Comparison of ENCODE assay signal across 19 cellular contexts in genomic region chr11:34223907-34224306, GRCh38.
DNase-seq lines count a peak whose midpoint lies in the region; ATAC-seq, FAIRE-seq and TF ChIP-seq lines count a peak whose summit lies in the region.
"Had no signal": no experiment of that assay in that cellular context is flagged by ENCODE, and none has a peak within 500 bp of the region (broad histone marks: within the 10 kb centered on the region; RNA-seq: fewer than 3 reads in every experiment).

No MANE protein-coding gene starts in this region.

- H3K9me3 Mint-ChIP-seq in stimulated activated memory B cell treated with anti-CD40 and anti-IgM and Interleukin-4, amounts not matched to agents 10 μg/mL and 1 μg/mL and 100 μg/mL, for 72 hours: no peaks in the 10 kb centered on the region
- H3K9me3 Mint-ChIP-seq: H9, IgD-negative memory B cell had no signal

- H4K8ac ChIP-seq in H1 (ENCODE audit: extremely low read depth, insufficient read depth, low read length): no peak overlapping the region

- H3K36me3 ChIP-seq in right atrium auricular region (no peaks in the 10 kb centered on the region), Loucy (ENCODE audit: insufficient read depth, low read length) (no peaks in the 10 kb centered on the region), H1 (ENCODE audit: control insufficient read depth in 2 of 4, insufficient read depth in 4 of 4, low read length in 3 of 4) (no peaks in the 10 kb centered on the region)
- H3K36me3 ChIP-seq: BLaER1 had no signal

- H3K4ac ChIP-seq in H1 (replicated peaks; ENCODE audit: insufficient read length, low read depth, low read length): no peak overlapping the region

- H3K27me3 ChIP-seq in right atrium auricular region (no peaks in the 10 kb centered on the region), Loucy (ENCODE audit: insufficient read depth, low read length, poor library complexity, severe bottlenecking) (no peaks in the 10 kb centered on the region), H1 (replicated peaks in 1 of 4; ENCODE audit: control insufficient read depth in 3 of 4, extremely low read depth in 1 of 4, insufficient read depth in 3 of 4, low read length in 3 of 4) (no peaks in the 10 kb centered on the region)
- H3K27me3 ChIP-seq: BLaER1 had no signal

- no peaks in the 10 kb centered on the region for H3K79me1 ChIP-seq in H1 (ENCODE audit: low read depth, low read length)

- H3K4me2 ChIP-seq in Loucy (ENCODE audit: low read depth, low read length, poor library complexity, severe bottlenecking) (no peak overlapping the region), H1 (ENCODE audit: insufficient read depth in 1 of 2, low read depth in 2 of 2, low read length in 2 of 2) (no peak overlapping the region)
- H3K4me2 ChIP-seq: BLaER1 had no signal

- no peak for TF ChIP-seq POLR2A in H1 (IDR thresholded peaks at IDR 0.05; ENCODE audit: control extremely low read depth in 1 of 2, low read depth in 2 of 2, low read length in 2 of 2)

- no peak overlapping the region for H3K4me3 Mint-ChIP-seq in stimulated activated memory B cell treated with anti-CD40 and anti-IgM and Interleukin-4, amounts not matched to agents 10 μg/mL and 1 μg/mL and 100 μg/mL, for 72 hours
- H3K4me3 Mint-ChIP-seq: GM23338, H9, IgD-negative memory B cell had no signal

- H3K4me1 Mint-ChIP-seq in stimulated activated memory B cell treated with anti-CD40 and anti-IgM and Interleukin-4, amounts not matched to agents 10 μg/mL and 1 μg/mL and 100 μg/mL, for 72 hours: peaks cover 8% of the 10 kb centered on the region
- H3K4me1 Mint-ChIP-seq: IgD-negative memory B cell had no signal

- 0 out of 2 replicates have a peak overlapping the region, but pooled peaks have one; percentile 14 for H2AK5ac ChIP-seq in H1 (ENCODE audit: low read depth, low read length)

- H3K9me3 ChIP-seq in right atrium auricular region (no peaks in the 10 kb centered on the region), Loucy (ENCODE audit: insufficient read depth, low read depth, low read length) (no peaks in the 10 kb centered on the region), H1 (ENCODE audit: insufficient read depth in 2 of 2, low read depth in 1 of 2, low read length in 1 of 2) (no peaks in the 10 kb centered on the region)
- H3K9me3 ChIP-seq: BLaER1 had no signal

- H3K4me1 ChIP-seq in right atrium auricular region (peaks cover 0 to 33% of the 10 kb centered on the region in 2 donors), Loucy (ENCODE audit: insufficient read depth, low read length, poor library complexity, severe bottlenecking) (peaks cover 30% of the 10 kb centered on the region), H1 (replicated peaks in 1 of 4; ENCODE audit: control insufficient read depth in 3 of 4, insufficient read depth in 4 of 4, low read length in 3 of 4) (peaks cover 2 to 13% (median 8%) of the 10 kb centered on the region in 4 experiments; a peak in 6 of 7 replicates)
- H3K4me1 ChIP-seq: BLaER1 had no signal

- no peak overlapping the region for H2BK12ac ChIP-seq in H1 (ENCODE audit: low read depth, low read length)

- no peak for TF ChIP-seq EP300 in H1 (IDR thresholded peaks at IDR 0.05; ENCODE audit: borderline replicate concordance in 1 of 2, low read depth in 2 of 2, low read length in 2 of 2)

- H2BK15ac ChIP-seq in H1 (ENCODE audit: low read length): no peak overlapping the region

- no peaks in the 10 kb centered on the region for H3K9me2 ChIP-seq in Loucy (replicated peaks; ENCODE audit: low read depth, low read length)

- H3K9ac ChIP-seq in Loucy (ENCODE audit: low read depth, low read length, poor library complexity, severe bottlenecking) (peak overlapping the region; percentile 67), H1 (replicated peaks in 1 of 4; ENCODE audit: extremely low read depth in 1 of 4, low read depth in 3 of 4, low read length in 3 of 4) (no peak overlapping the region)
- H3K9ac ChIP-seq: BLaER1 had no signal

- no peaks in the 10 kb centered on the region for H3F3A ChIP-seq in Loucy (ENCODE audit: low read depth)

- H3K27ac Mint-ChIP-seq in stimulated activated memory B cell treated with anti-CD40 and anti-IgM and Interleukin-4, amounts not matched to agents 10 μg/mL and 1 μg/mL and 100 μg/mL, for 72 hours: peak overlapping the region; percentile 5
- H3K27ac Mint-ChIP-seq: H9 had no signal

- H2AFZ ChIP-seq in Loucy (ENCODE audit: low read length) (no peak overlapping the region), H1 (ENCODE audit: low read length) (no peak overlapping the region)
- H2AFZ ChIP-seq: GM23338 had no signal

- no peak overlapping the region for H3K4me3 ChIP-seq in right atrium auricular region
- H3K4me3 ChIP-seq in Loucy (ENCODE audit: low read length, poor library complexity, severe bottlenecking): no peak overlapping the region
- no peak overlapping the region for H3K4me3 ChIP-seq in H1 (ENCODE audit: extremely low read depth in 1 of 4, insufficient read depth in 2 of 4, low read depth in 3 of 4, low read length in 4 of 4)
- H3K4me3 ChIP-seq: BLaER1, GM12878, GM23338 had no signal

- no peaks in the 10 kb centered on the region for H3K36me3 Mint-ChIP-seq in stimulated activated memory B cell treated with anti-CD40 and anti-IgM and Interleukin-4, amounts not matched to agents 10 μg/mL and 1 μg/mL and 100 μg/mL, for 72 hours

- H3K79me2 ChIP-seq in Loucy (ENCODE audit: insufficient read depth, low read length): no peaks in the 10 kb centered on the region
- H3K79me2 ChIP-seq in H1 (ENCODE audit: control insufficient read depth in 1 of 2, insufficient read depth in 2 of 2, low read length in 2 of 2): no peaks in the 10 kb centered on the region

- H2BK120ac ChIP-seq in H1 (replicated peaks; ENCODE audit: low read depth, low read length): no peak overlapping the region

- H3K27ac ChIP-seq in right atrium auricular region (peak overlapping the region; percentile 26 to 58), H1 (ENCODE audit: low read depth, low read length) (no peak overlapping the region)
- H3K27ac ChIP-seq: BLaER1 had no signal

- no peak for FAIRE-seq in H1 (lab: Jason Lieb, UNC)
- FAIRE-seq: GM12878, GM18507 had no signal

- intact Hi-C loops in Right ventricle myocardium inferior (cut with DNase I): no loop called here

- no peak overlapping the region for H2BK20ac ChIP-seq in H1 (ENCODE audit: low read length)

- H3K18ac ChIP-seq in H1 (ENCODE audit: extremely low read depth, low read length): no peak overlapping the region

- H3K23ac ChIP-seq in H1 (ENCODE audit: insufficient read length): no peak overlapping the region

- POLR2A ChIA-PET in H1 (lab: Charles Lee; ENCODE audit: partially characterized antibody): interaction anchor here (1.4 to 1.6 kb wide), 2 partner anchors 10 to 133 kb away, joined by 4 read pairs; partner anchors contain the start of gene ABTB2

- 94% methylated on average over 2 of the region's 2 CpGs; no CpG with 5 or more reads in 1 of the 2 experiments for WGBS in H1 (ENCODE audit: extremely low coverage in 1 of 2, insufficient coverage in 1 of 2, insufficient read length in 1 of 2, insufficient replicate concordance in 2 of 2, low coverage in 1 of 2, low lambda C conversion rate in 2 of 2, missing lambda C conversion rate in 1 of 2), 2 experiments

- H4K20me1 ChIP-seq in Loucy (ENCODE audit: insufficient read depth, low read length, poor library complexity, severe bottlenecking) (no peaks in the 10 kb centered on the region), H1 (replicated peaks in 1 of 2; ENCODE audit: control insufficient read depth in 1 of 2, insufficient read depth in 2 of 2, low read length in 2 of 2) (no peaks in the 10 kb centered on the region)
- H4K20me1 ChIP-seq: BLaER1 had no signal

- DNase-seq in right atrium auricular region (ENCODE audit: low spot score) (no peak), Right ventricle myocardium inferior (ENCODE audit: missing footprints) (no peak), H1 (ENCODE audit: low read depth in 1 of 2, low spot score in 2 of 2) (no peak), DMS53 treated with DMSO at 0.1 percent for 48 hours (lab: John Stamatoyannopoulos, UW; ENCODE audit: unreplicated experiment) (no peak)
- DNase-seq in stimulated activated naive CD8-positive, alpha-beta T cell treated with anti-CD3 and anti-CD28 coated beads, Interleukin-15, Interleukin-2, amounts not matched to agents 100 U/mL and 50 U/mL, for 24 hours: no peak
- DNase-seq: 8988T, AML-193, Calu3, DMS 273 treated with DMSO at 0.1 percent for 48 hours, DMS79, H9 had no signal

- no peak for TF ChIP-seq CTCF in right atrium auricular region (IDR thresholded peaks at IDR 0.05)
- no peak for TF ChIP-seq CTCF in Loucy (conservative IDR thresholded peaks at IDR 0.05; ENCODE audit: low read length)
- TF ChIP-seq CTCF in H1 (IDR thresholded peaks at IDR 0.05; ENCODE audit: control extremely low read depth in 1 of 3, insufficient read depth in 1 of 3, low read depth in 1 of 3, low read length in 3 of 3): no peak

- H4K5ac ChIP-seq in H1 (ENCODE audit: insufficient read length, low read depth, low read length): no peak overlapping the region

- no peak overlapping the region for H3K14ac ChIP-seq in H1 (ENCODE audit: insufficient read length)

- CTCF ChIA-PET in H1 (lab: Charles Lee; ENCODE audit: partially characterized antibody): interaction anchor here (1.0 to 1.2 kb wide), 3 partner anchors 10 to 28 kb away, joined by 3 to 5 read pairs (median 3); no protein-coding TSS in a partner anchor

- no peak overlapping the region for H2BK5ac ChIP-seq in H1 (ENCODE audit: low read depth, low read length)

- ATAC-seq in Right ventricle myocardium inferior (no peak), HG02571 (IDR thresholded peaks at IDR 0.05; ENCODE audit: unreplicated experiment) (no peak)
- ATAC-seq in stimulated activated memory B cell treated with anti-CD40 and anti-IgM and Interleukin-4, amounts not matched to agents 10 μg/mL and 1 μg/mL and 100 μg/mL, for 72 hours: no peak
- ATAC-seq in stimulated activated naive CD8-positive, alpha-beta T cell treated with anti-CD3 and anti-CD28 coated beads, Interleukin-15, Interleukin-2, amounts not matched to agents 100 U/mL and 50 U/mL, for 24 hours: no peak
- ATAC-seq: GM12878 had no signal

- no peaks in the 10 kb centered on the region for H3K23me2 ChIP-seq in H1 (ENCODE audit: low read depth, low read length)

- no peak overlapping the region for H4K91ac ChIP-seq in H1 (replicated peaks; ENCODE audit: insufficient read length, low read length)

- H3K27me3 Mint-ChIP-seq in stimulated activated memory B cell treated with anti-CD40 and anti-IgM and Interleukin-4, amounts not matched to agents 10 μg/mL and 1 μg/mL and 100 μg/mL, for 72 hours: no peaks in the 10 kb centered on the region

- TF ChIP-seq RAD21 in H1 (IDR thresholded peaks at IDR 0.05 in 1 of 2, conservative IDR thresholded peaks at IDR 0.05 in 1 of 2; ENCODE audit: low read depth in 2 of 2, low read length in 2 of 2): no peak

- H3K56ac ChIP-seq in H1 (replicated peaks; ENCODE audit: insufficient read length, low read depth, low read length): no peak overlapping the region

TF ChIP-seq in H1, 55 proteins besides CTCF, POLR2A, EP300 and RAD21 (continues in another document):
- TF ChIP-seq RXRA (IDR thresholded peaks at IDR 0.05; ENCODE audit: insufficient read depth, low read depth, low read length) (no peak), CBX8 (IDR thresholded peaks at IDR 0.05; ENCODE audit: borderline replicate concordance, low read depth, low read length) (no peak), HDAC6 (IDR thresholded peaks at IDR 0.05; ENCODE audit: low read depth, low read length) (no peak), JUND (IDR thresholded peaks at IDR 0.05; ENCODE audit: low read length) (no peak), SP1 (IDR thresholded peaks at IDR 0.05; ENCODE audit: low read depth, low read length) (no peak)
